In the genomic region with DNA sequence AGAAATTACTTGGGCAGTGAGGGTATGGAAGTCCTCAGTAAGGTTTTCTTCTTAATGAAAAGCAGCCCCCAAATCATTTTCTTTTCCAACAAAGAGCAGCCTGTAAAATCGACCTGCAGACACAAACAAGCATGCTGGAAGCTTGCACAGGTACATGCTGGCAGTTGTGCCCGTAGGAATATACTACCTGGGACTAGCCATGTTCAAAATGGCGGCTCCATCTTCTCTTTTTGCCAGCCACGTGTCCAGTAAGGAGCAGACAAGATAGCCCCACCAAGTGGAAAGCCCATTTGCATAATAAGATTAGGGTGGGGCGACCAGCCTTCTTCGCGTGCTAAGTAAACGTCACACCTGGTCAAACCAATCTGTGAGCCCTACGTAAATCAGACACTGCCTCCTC, we compare ENCODE assay signal across 27 cellular contexts.
"Had no signal": no experiment of that assay in that cellular context is flagged by ENCODE, and none has a peak within 500 bp of the region (broad histone marks: within the 10 kb centered on the region; RNA-seq: fewer than 3 reads in every experiment).

No MANE protein-coding gene starts in this region.

- H3K27ac ChIP-seq: colonic mucosa, epithelial cell of prostate, esophagus squamous epithelium, gastrocnemius medialis, heart left ventricle, hepatocyte, lower lobe of right lung had no signal

- H3K36me3 ChIP-seq: colonic mucosa, esophagus squamous epithelium, gastrocnemius medialis, heart left ventricle, lower lobe of right lung had no signal

- DNase-seq: colonic mucosa; cortex of kidney; effector CD8-positive, alpha-beta T cell; effector memory CD8-positive, alpha-beta T cell; endodermal cell; erythroblast; esophagus squamous epithelium; foreskin fibroblast; foreskin melanocyte; gastrocnemius medialis; glutamatergic neuron; heart left ventricle; hypothalamus; immature natural killer cell; islet precursor cell; kidney; kidney glomerular epithelial cell; left colon; left ventricle myocardium superior; lower lobe of right lung; mesenchymal stem cell; midbrain had no signal

- H3K9me3 Mint-ChIP-seq: effector memory CD8-positive, alpha-beta T cell had no signal

- H3K4me2 ChIP-seq: hepatocyte had no signal

- H3K4me1 ChIP-seq: colonic mucosa, esophagus squamous epithelium, lower lobe of right lung had no signal

- H3K36me3 Mint-ChIP-seq: immature natural killer cell had no signal

- H2AFZ ChIP-seq: hepatocyte had no signal

- H3K27me3 ChIP-seq: colonic mucosa, esophagus squamous epithelium, gastrocnemius medialis, heart left ventricle, hepatocyte had no signal

- H3K79me2 ChIP-seq: hepatocyte had no signal

- H3K27me3 Mint-ChIP-seq: dendritic cell treated with granulocyte-macrophage colony-stimulating factor and Interleukin-4, amounts not matched to agents 40 ng/mL and 50 ng/mL, for 4 days; effector memory CD8-positive, alpha-beta T cell had no signal

- H3K4me3 Mint-ChIP-seq: dendritic cell treated with granulocyte-macrophage colony-stimulating factor and Interleukin-4, amounts not matched to agents 40 ng/mL and 50 ng/mL, for 4 days; effector memory CD8-positive, alpha-beta T cell; endodermal cell; immature natural killer cell had no signal

- H3K4me1 Mint-ChIP-seq: immature natural killer cell had no signal

- H3K9me3 ChIP-seq: colonic mucosa, esophagus squamous epithelium, gastrocnemius medialis, heart left ventricle, lower lobe of right lung had no signal

- H3K4me3 ChIP-seq: colonic mucosa, esophagus squamous epithelium, gastrocnemius medialis, heart left ventricle, hepatocyte, lower lobe of right lung had no signal

- ATAC-seq: effector memory CD8-positive, alpha-beta T cell; esophagus mucosa; gastrocnemius medialis; heart left ventricle; left colon; left lobe of liver; left ventricle myocardium superior; lower lobe of right lung had no signal

- H3K27ac Mint-ChIP-seq: dendritic cell treated with granulocyte-macrophage colony-stimulating factor and Interleukin-4, amounts not matched to agents 40 ng/mL and 50 ng/mL, for 4 days; effector memory CD8-positive, alpha-beta T cell; endodermal cell; immature natural killer cell had no signal
